ENCODE assay signal across 12 cellular contexts in genomic region chr10:117240730-117241529, GRCh38. TPM values are rescaled to one million over a fixed set of nuclear protein-coding genes. Genes with fewer than 3 reads are reported as not detected.
A peak's percentile ranks its signal among the peaks of the same experiment; 100 is the strongest.
DNase-seq lines count a peak whose midpoint lies in the region; TF ChIP-seq lines count a peak whose summit lies in the region.
"Had no signal": no experiment of that assay in that cellular context is flagged by ENCODE, and none has a peak within 500 bp of the region (broad histone marks: within the 10 kb centered on the region; RNA-seq: fewer than 3 reads in every experiment).

TSS of gene SLC18A2 (plus strand) at chr10:117241114. CDS start at chr10:117241694, 580 bp downstream.

- peaks cover 0 to 2% of the 10 kb centered on the region in 2 donors for H3K36me3 Mint-ChIP-seq in CD14-positive monocyte
- H3K36me3 Mint-ChIP-seq in endodermal cell (ENCODE audit: low read depth): no peaks in the 10 kb centered on the region
- no peaks in the 10 kb centered on the region for H3K36me3 Mint-ChIP-seq in nephron progenitor cell (ENCODE audit: low read depth)

- H3K27ac Mint-ChIP-seq in CD14-positive monocyte (peak within 1 kb of the TSS in 1 of 7 donors; percentile 63), endodermal cell (no peak within 1 kb of the TSS), nephron progenitor cell (no peak within 1 kb of the TSS)

- TF ChIP-seq CTCF in CD14-positive monocyte (IDR thresholded peaks at IDR 0.05): no peak
- no peak for TF ChIP-seq CTCF in endodermal cell (conservative IDR thresholded peaks at IDR 0.05)
- TF ChIP-seq CTCF in nephron progenitor cell (IDR thresholded peaks at IDR 0.05): no peak

- no peak for DNase-seq in CD14-positive monocyte (ENCODE audit: low spot score)
- DNase-seq in endodermal cell: peak; percentile 77
- DNase-seq in nephron progenitor cell: peak; percentile 59
- DNase-seq in NCI-H82 treated with DMSO at 0.1 percent for 48 hours (lab: John Stamatoyannopoulos, UW; ENCODE audit: unreplicated experiment): no peak
- DNase-seq in activated CD4-positive, CD25-positive, alpha-beta regulatory T cell (lab: John Stamatoyannopoulos, UW): no peak
- DNase-seq in NCI-H1048 (lab: John Stamatoyannopoulos, UW): no peak
- no peak for DNase-seq in NOMO-1 treated with DMSO at 0.1 percent for 48 hours (lab: John Stamatoyannopoulos, UW; ENCODE audit: unreplicated experiment)
- DNase-seq: activated gamma-delta T cell, DND-41, NCI-H187 treated with DMSO at 0.1 percent for 48 hours, T1000 had no signal

- H3K9ac ChIP-seq in HUES64 (ENCODE audit: low read depth, low read length) (peak within 1 kb of the TSS; percentile 47; the same call in 1 of the 2 replicates), endodermal cell (ENCODE audit: extremely low read depth, low read length, poor library complexity, severe bottlenecking) (no peak within 1 kb of the TSS)

- H3K27me3 Mint-ChIP-seq in CD14-positive monocyte (ENCODE audit: low read depth in 3 of 3): peaks cover 42 to 64% (median 56%) of the 10 kb centered on the region in 3 donors
- H3K27me3 Mint-ChIP-seq in endodermal cell (ENCODE audit: insufficient read depth): peaks cover 81% of the 10 kb centered on the region
- H3K27me3 Mint-ChIP-seq in nephron progenitor cell (ENCODE audit: low read depth, poor library complexity): peaks cover 73% of the 10 kb centered on the region

- WGBS in HUES64: 1% methylated on average over 88 of the region's 88 CpGs
- WGBS in endodermal cell (ENCODE audit: insufficient coverage in 1 of 2, insufficient read length in 1 of 2), 2 experiments: 2% methylated on average over 19 to 88 of the region's 88 CpGs

- H3K36me3 ChIP-seq in HUES64 (ENCODE audit: insufficient read depth, low read length) (no peaks in the 10 kb centered on the region), endodermal cell (ENCODE audit: control insufficient read depth, insufficient read depth, low read length) (no peaks in the 10 kb centered on the region)

- H3K4me3 ChIP-seq in HUES64 (ENCODE audit: low read length) (peak within 1 kb of the TSS; percentile 65), endodermal cell (ENCODE audit: low read length) (peak within 1 kb of the TSS; percentile 56)

- peaks cover 8% of the 10 kb centered on the region for H3K4me1 Mint-ChIP-seq in CD14-positive monocyte
- no peaks in the 10 kb centered on the region for H3K4me1 Mint-ChIP-seq in endodermal cell
- H3K4me1 Mint-ChIP-seq in nephron progenitor cell: peaks cover 10% of the 10 kb centered on the region

- H3K4me3 Mint-ChIP-seq in CD14-positive monocyte (peak within 1 kb of the TSS; percentile 20 to 81), endodermal cell (peak within 1 kb of the TSS; percentile 51), nephron progenitor cell (peak within 1 kb of the TSS; percentile 82)

- no peaks in the 10 kb centered on the region for H3K9me3 ChIP-seq in HUES64 (ENCODE audit: insufficient read depth, low read depth, low read length)
- H3K9me3 ChIP-seq in endodermal cell (ENCODE audit: control insufficient read depth, low read length): no peaks in the 10 kb centered on the region

- 0 out of 2 replicates have a peak, but pooled peaks cover 3% of the 10 kb centered on the region for H3K4me1 ChIP-seq in HUES64 (ENCODE audit: insufficient read depth, low read length)
- no peaks in the 10 kb centered on the region for H3K4me1 ChIP-seq in endodermal cell (ENCODE audit: control insufficient read depth, insufficient read depth, low read length)

- H3K27ac ChIP-seq in HUES64 (ENCODE audit: low read depth, low read length): no peak within 1 kb of the TSS
- H3K27ac ChIP-seq in endodermal cell (ENCODE audit: low read depth, low read length): no peak within 1 kb of the TSS

- H3K9me3 Mint-ChIP-seq in CD14-positive monocyte: peaks cover 7 to 34% (median 17%) of the 10 kb centered on the region in 7 donors
- no peaks in the 10 kb centered on the region for H3K9me3 Mint-ChIP-seq in endodermal cell
- no peaks in the 10 kb centered on the region for H3K9me3 Mint-ChIP-seq in nephron progenitor cell

- H3K27me3 ChIP-seq in HUES64 (ENCODE audit: insufficient read depth, low read length): peaks cover 58% of the 10 kb centered on the region
- peaks cover 82% of the 10 kb centered on the region for H3K27me3 ChIP-seq in endodermal cell (ENCODE audit: control insufficient read depth, insufficient read depth, low read length, poor library complexity, severe bottlenecking)

- intact Hi-C loops in CD14-positive monocyte (cut with micrococcal nuclease): no loop called here

RNA-seq across cellular contexts. Expression of gene SLC18A2, which starts in this region (rescaled TPM):
- polyA plus RNA-seq in CD14-positive monocyte: under 1 TPM in 1 of 2 donors, not detected in 1; 0.14 TPM
- polyA plus RNA-seq in HUES64 (2013, experiment 1 of 2): 1.3 TPM
- 2.0 TPM for polyA plus RNA-seq in HUES64 (2013, experiment 2 of 2)
- total RNA-seq in endodermal cell: under 1 TPM; 0.24 TPM
- polyA plus RNA-seq in endodermal cell (2013, experiment 1 of 2): 0.75 TPM
- polyA plus RNA-seq in endodermal cell (2013, experiment 2 of 2): 0.37 TPM

Comparison
In these comparisons a context has a peak if more than half of its experiments do, and no peak if none do; other contexts are left out.
1. Peak in DNase-seq and H3K4me3 ChIP-seq in endodermal cell; RNA of the gene not detected or under 1 TPM.